Comparison of ENCODE assay signal across 29 cellular contexts in genomic region chr4:45215976-45216542, GRCh38.
"Had no signal": no experiment of that assay in that cellular context is flagged by ENCODE, and none has a peak within 500 bp of the region (broad histone marks: within the 10 kb centered on the region; RNA-seq: fewer than 3 reads in every experiment).

No MANE protein-coding gene starts in this region.

- FAIRE-seq: small intestine, urothelium cell line had no signal

- H3K27me3 Mint-ChIP-seq: naive thymus-derived CD8-positive, alpha-beta T cell; natural killer cell treated with Interleukin-12 subunit alpha and Interleukin-12 subunit beta and Interleukin-15 and Interleukin-18, amount 100 ng/mL, for 72 hours; progenitor cell of endocrine pancreas; stimulated activated naive B cell treated with anti-CD40 and anti-IgM and Interleukin-4, amounts not matched to agents 10 μg/mL and 1 μg/mL and 100 μg/mL, for 72 hours; stimulated activated naive CD8-positive, alpha-beta T cell treated with anti-CD3 and anti-CD28 coated beads, Interleukin-15, Interleukin-2, amounts not matched to agents 100 ng/mL and 50 ng/mL, for 24 hours had no signal

- H3K4me1 ChIP-seq: neural progenitor cell, parathyroid adenoma, psoas muscle, stomach, thyroid gland, tibial nerve, upper lobe of left lung, vagina had no signal

- H3K27ac Mint-ChIP-seq: naive thymus-derived CD8-positive, alpha-beta T cell; natural killer cell treated with Interleukin-12 subunit alpha and Interleukin-12 subunit beta and Interleukin-15 and Interleukin-18, amount 100 ng/mL, for 72 hours; nephron progenitor cell; neural progenitor cell; progenitor cell of endocrine pancreas; stimulated activated effector memory CD8-positive, alpha-beta T cell treated with anti-CD3 and anti-CD28 coated beads, Interleukin-12 subunit alpha, Interleukin-12 subunit beta, amount 100 ng/mL, for 72 hours; stimulated activated naive B cell treated with anti-CD40 and anti-IgM and Interleukin-4, amounts not matched to agents 10 μg/mL and 1 μg/mL and 100 μg/mL, for 72 hours; stimulated activated naive CD8-positive, alpha-beta T cell treated with anti-CD3 and anti-CD28 coated beads, Interleukin-15, Interleukin-2, amounts not matched to agents 100 ng/mL and 50 ng/mL, for 24 hours had no signal

- H3K4me3 Mint-ChIP-seq: naive thymus-derived CD8-positive, alpha-beta T cell; natural killer cell treated with Interleukin-12 subunit alpha and Interleukin-12 subunit beta and Interleukin-15 and Interleukin-18, amount 100 ng/mL, for 72 hours; nephron progenitor cell; neural progenitor cell; stimulated activated effector memory CD8-positive, alpha-beta T cell treated with anti-CD3 and anti-CD28 coated beads, Interleukin-12 subunit alpha, Interleukin-12 subunit beta, amount 100 ng/mL, for 72 hours; stimulated activated naive B cell treated with anti-CD40 and anti-IgM and Interleukin-4, amounts not matched to agents 10 μg/mL and 1 μg/mL and 100 μg/mL, for 72 hours; stimulated activated naive CD8-positive, alpha-beta T cell treated with anti-CD3 and anti-CD28 coated beads, Interleukin-15, Interleukin-2, amounts not matched to agents 100 ng/mL and 50 ng/mL, for 24 hours had no signal

- H3K27ac ChIP-seq: neural progenitor cell, ovary, parathyroid adenoma, psoas muscle, stomach, thoracic aorta, thyroid gland, tibial nerve, upper lobe of left lung, vagina had no signal

- H3K36me3 Mint-ChIP-seq: naive thymus-derived CD8-positive, alpha-beta T cell; neural progenitor cell; stimulated activated effector memory CD8-positive, alpha-beta T cell treated with anti-CD3 and anti-CD28 coated beads, Interleukin-12 subunit alpha, Interleukin-12 subunit beta, amount 100 ng/mL, for 72 hours; stimulated activated naive B cell treated with anti-CD40 and anti-IgM and Interleukin-4, amounts not matched to agents 10 μg/mL and 1 μg/mL and 100 μg/mL, for 72 hours had no signal

- H3K36me3 ChIP-seq: neural progenitor cell, ovary, stomach, thoracic aorta, thyroid gland, tibial nerve, upper lobe of left lung, vagina had no signal

- H3K4me3 ChIP-seq: neural progenitor cell, ovary, psoas muscle, stomach, thoracic aorta, thyroid gland, tibial nerve, upper lobe of left lung, vagina had no signal

- DNase-seq: naive thymus-derived CD8-positive, alpha-beta T cell; nephron progenitor cell; occipital lobe; ovary; posterior cingulate gyrus; psoas muscle; right cardiac atrium; small intestine; stimulated activated CD4-positive, alpha-beta T cell treated with anti-CD3 and anti-CD28 coated beads, Interleukin-15, amount 100 ng/mL, for 24 hours; stimulated activated CD4-positive, alpha-beta T cell treated with anti-CD3 and anti-CD28 coated beads, Interleukin-2, amount 100 ng/mL, for 24 hours; stimulated activated CD4-positive, alpha-beta T cell treated with anti-CD3 and anti-CD28 coated beads, Interleukin-2, amount 100 ng/mL, for 48 hours; stimulated activated CD4-positive, alpha-beta T cell treated with anti-CD3 and anti-CD28 coated beads, Interleukin-4, amount 100 ng/mL, for 24 hours; stimulated activated naive B cell treated with anti-CD40 and anti-IgM and Interleukin-4, amounts not matched to agents 10 μg/mL and 1 μg/mL and 100 μg/mL, for 72 hours; stimulated activated naive CD4-positive, alpha-beta T cell treated with Interleukin-2 at 50 U/mL for 16 hours; stomach; thyroid gland; trophoblast cell; upper lobe of left lung had no signal

- H3K27me3 ChIP-seq: neural progenitor cell, ovary, stomach, thyroid gland, tibial nerve, upper lobe of left lung, vagina had no signal

- H3K9ac ChIP-seq: neural progenitor cell, parathyroid adenoma had no signal

- ATAC-seq: naive thymus-derived CD8-positive, alpha-beta T cell; natural killer cell treated with Interleukin-12 subunit alpha and Interleukin-12 subunit beta and Interleukin-15 and Interleukin-18, amount 100 ng/mL, for 72 hours; psoas muscle; right cardiac atrium; sciatic nerve; stimulated activated effector memory CD8-positive, alpha-beta T cell treated with anti-CD3 and anti-CD28 coated beads, Interleukin-12 subunit alpha, Interleukin-12 subunit beta, amount 100 ng/mL, for 72 hours; stimulated activated naive B cell treated with anti-CD40 and anti-IgM and Interleukin-4, amounts not matched to agents 10 μg/mL and 1 μg/mL and 100 μg/mL, for 72 hours had no signal

- H3K79me2 ChIP-seq: parathyroid adenoma had no signal

- H3K4me1 Mint-ChIP-seq: naive thymus-derived CD8-positive, alpha-beta T cell; nephron progenitor cell; neural progenitor cell; stimulated activated effector memory CD8-positive, alpha-beta T cell treated with anti-CD3 and anti-CD28 coated beads, Interleukin-12 subunit alpha, Interleukin-12 subunit beta, amount 100 ng/mL, for 72 hours; stimulated activated naive B cell treated with anti-CD40 and anti-IgM and Interleukin-4, amounts not matched to agents 10 μg/mL and 1 μg/mL and 100 μg/mL, for 72 hours had no signal

- H3K4me2 ChIP-seq: neural progenitor cell had no signal

- H2AFZ ChIP-seq: neural progenitor cell, parathyroid adenoma had no signal

- H3K9me3 Mint-ChIP-seq: nephron progenitor cell; neural progenitor cell; stimulated activated naive B cell treated with anti-CD40 and anti-IgM and Interleukin-4, amounts not matched to agents 10 μg/mL and 1 μg/mL and 100 μg/mL, for 72 hours; stimulated activated naive CD8-positive, alpha-beta T cell treated with anti-CD3 and anti-CD28 coated beads, Interleukin-15, Interleukin-2, amounts not matched to agents 100 ng/mL and 50 ng/mL, for 24 hours had no signal

- H3K9me3 ChIP-seq: ovary, psoas muscle, stomach, thoracic aorta, thyroid gland, tibial nerve, upper lobe of left lung, vagina had no signal
